In the genomic region with DNA sequence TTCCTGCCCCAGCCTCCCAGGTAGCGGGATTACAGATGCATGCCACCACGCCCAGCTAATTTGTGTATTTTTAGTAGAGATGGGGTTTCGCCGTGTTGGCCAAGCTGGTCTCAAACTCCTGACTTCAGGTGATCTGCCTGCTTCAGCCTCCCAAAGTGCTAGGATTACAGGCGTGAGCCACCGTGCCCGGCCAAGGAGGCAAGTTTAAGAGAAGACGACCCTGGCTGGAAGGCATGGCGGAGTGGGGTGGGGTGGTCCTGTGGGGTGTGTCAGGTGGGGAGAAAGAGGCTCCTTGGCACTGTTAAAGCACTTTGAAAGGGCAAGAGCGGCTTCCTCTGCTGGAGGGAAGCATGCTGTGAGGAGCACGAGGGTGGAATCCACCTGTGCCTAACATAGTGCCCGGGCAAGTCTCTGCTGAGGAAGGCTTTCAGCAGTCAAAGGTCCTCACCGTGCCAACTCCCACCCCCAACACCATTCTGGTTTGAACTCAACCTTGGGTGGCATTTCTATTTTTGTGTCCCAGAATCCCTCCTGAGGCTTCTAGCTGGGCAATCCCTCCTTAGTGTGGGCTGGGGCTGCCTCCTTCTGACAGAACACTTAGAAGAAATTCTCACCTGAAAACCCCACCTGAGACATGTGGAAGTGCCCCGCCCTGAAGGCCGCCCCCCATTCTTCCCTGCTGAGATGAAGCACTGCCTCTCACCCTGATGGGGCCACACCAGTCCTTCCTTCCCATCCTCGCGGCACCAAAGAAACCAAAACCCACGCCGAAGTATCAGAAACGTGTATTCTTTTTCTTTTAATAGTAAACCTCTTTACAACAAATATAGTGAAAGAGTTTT, we compare ENCODE assay signal across 16 cellular contexts. TPM values are rescaled to one million over a fixed set of nuclear protein-coding genes. Genes with fewer than 3 reads are reported as not detected.
A peak's percentile ranks its signal among the peaks of the same experiment; 100 is the strongest.
DNase-seq lines count a peak whose midpoint lies in the region; ATAC-seq, FAIRE-seq and TF ChIP-seq lines count a peak whose summit lies in the region.
"Had no signal": no experiment of that assay in that cellular context is flagged by ENCODE, and none has a peak within 500 bp of the region (broad histone marks: within the 10 kb centered on the region; RNA-seq: fewer than 3 reads in every experiment).

No MANE protein-coding gene starts in this region.

- peaks cover 1% of the 10 kb centered on the region for H3K4me1 Mint-ChIP-seq in brain
- H3K4me1 Mint-ChIP-seq in H9 = peaks cover 36 to 45% of the 10 kb centered on the region in 2 experiments
- peaks cover 9% of the 10 kb centered on the region for H3K4me1 Mint-ChIP-seq in activated CD4-positive, alpha-beta T cell treated with anti-CD3 and anti-CD28 coated beads for 36 hours

- no peaks in the 10 kb centered on the region for H3K79me1 ChIP-seq in H9 (ENCODE audit: insufficient read depth, low read depth, low read length, poor library complexity, severe bottlenecking)

- H3K27ac ChIP-seq in lower lobe of right lung (peak overlapping the region; percentile 13), temporal lobe (ENCODE audit: low read depth, low read length) (peak overlapping the region; percentile 17), H9 (ENCODE audit: insufficient read length, low read depth, low read length) (no peak overlapping the region)
- H3K27ac ChIP-seq: SJSA1 had no signal

- no peaks in the 10 kb centered on the region for H3K79me2 ChIP-seq in H9 (ENCODE audit: insufficient read depth, low read length)

- no peak overlapping the region for H3K4ac ChIP-seq in H9 (ENCODE audit: low read depth, low read length)

- H3K9me3 ChIP-seq in lower lobe of right lung = no peaks in the 10 kb centered on the region
- no peaks in the 10 kb centered on the region for H3K9me3 ChIP-seq in H9 (ENCODE audit: control insufficient read depth, low read depth, low read length)
- H3K9me3 ChIP-seq: SJSA1 had no signal

- POLR2A ChIA-PET in activated CD4-positive, alpha-beta T cell treated with anti-CD3 and anti-CD28 coated beads for 36 hours (lab: Charles Lee) = no interaction called here

- H2BK12ac ChIP-seq in H9 (ENCODE audit: insufficient read length, low read depth, low read length) = no peak overlapping the region

- intact Hi-C loops in lower lobe of right lung (cut with DNase I) = no loop called here
- intact Hi-C loops in activated CD4-positive, alpha-beta T cell treated with anti-CD3 and anti-CD28 coated beads for 36 hours (cut with DNase I, micrococcal nuclease) = no loop called here

- H3K4me3 ChIP-seq in lower lobe of right lung = no peak overlapping the region
- H3K4me3 ChIP-seq: dorsolateral prefrontal cortex, lung, SJSA1, skin epidermis had no signal

- TF ChIP-seq CTCF in brain (conservative IDR thresholded peaks at IDR 0.05) (no peak), lower lobe of right lung (IDR thresholded peaks at IDR 0.05) (no peak), H9 (conservative IDR thresholded peaks at IDR 0.05) (no peak)

- CTCF ChIA-PET in activated CD4-positive, alpha-beta T cell treated with anti-CD3 and anti-CD28 coated beads for 36 hours (lab: Charles Lee) = interaction anchor here (1.9 kb wide), 1 partner anchor 78 kb away, joined by 4 read pairs; no protein-coding TSS in a partner anchor

- H4K5ac ChIP-seq in H9 (ENCODE audit: insufficient read length, low read depth, low read length) = no peak overlapping the region

- H3K14ac ChIP-seq in H9 (ENCODE audit: insufficient read depth, low read length) = no peak overlapping the region

- no peak overlapping the region for H3K4me3 Mint-ChIP-seq in brain
- no peak overlapping the region; a peak in 1 of 5 replicates for H3K4me3 Mint-ChIP-seq in H9
- H3K4me3 Mint-ChIP-seq in activated CD4-positive, alpha-beta T cell treated with anti-CD3 and anti-CD28 coated beads for 36 hours = no peak overlapping the region
- H3K4me3 Mint-ChIP-seq: activated CD4-positive, alpha-beta T cell treated with anti-CD3 and anti-CD28 coated beads, Interleukin-2, amount 10 ng/mL, durations not matched to agents 24 days and 14 days had no signal

- no peak overlapping the region for H3K18ac ChIP-seq in H9 (ENCODE audit: insufficient read length, low read depth, low read length)

- H4K91ac ChIP-seq in H9 (ENCODE audit: insufficient read length, low read depth, low read length) = no peak overlapping the region

- H3K27me3 ChIP-seq in lower lobe of right lung (ENCODE audit: low read depth) (no peaks in the 10 kb centered on the region), H9 (ENCODE audit: insufficient read depth, low read length) (no peaks in the 10 kb centered on the region; the same call in 1 of the 2 replicates)
- H3K27me3 ChIP-seq: dorsolateral prefrontal cortex, SJSA1 had no signal

- no peak for FAIRE-seq in GM12892 (lab: Jason Lieb, UNC)

- H2BK20ac ChIP-seq in H9 (ENCODE audit: low read depth, low read length, poor library complexity, severe bottlenecking) = no peak overlapping the region

- H3K4me2 ChIP-seq in H9 (ENCODE audit: insufficient read depth, insufficient read length, low read length) = no peak overlapping the region

- no peak overlapping the region for H3K23ac ChIP-seq in H9 (ENCODE audit: insufficient read length, low read depth, low read length)

- H2AFZ ChIP-seq in H9 (ENCODE audit: low read length) = no peak overlapping the region

- H4K20me1 ChIP-seq in H9 (ENCODE audit: control insufficient read depth, insufficient read depth, insufficient read length) = no peaks in the 10 kb centered on the region

- H3K56ac ChIP-seq in H9 (ENCODE audit: insufficient read length, low read depth, low read length) = no peak overlapping the region

- H3K36me3 ChIP-seq in lower lobe of right lung = peaks cover 36% of the 10 kb centered on the region

- H2AK5ac ChIP-seq in H9 (ENCODE audit: insufficient read length, low read length) = no peak overlapping the region

- peaks cover 15% of the 10 kb centered on the region for H3K36me3 Mint-ChIP-seq in brain
- H3K36me3 Mint-ChIP-seq in H9 (ENCODE audit: insufficient read depth in 1 of 3, low read depth in 3 of 3) = peaks cover 0 to 2% (median 1%) of the 10 kb centered on the region in 3 experiments; a peak in 4 of 7 replicates
- H3K36me3 Mint-ChIP-seq in activated CD4-positive, alpha-beta T cell treated with anti-CD3 and anti-CD28 coated beads for 36 hours (ENCODE audit: low read depth) = peaks cover 10% of the 10 kb centered on the region

- no peak overlapping the region for H2BK5ac ChIP-seq in H9 (ENCODE audit: insufficient read length, low read length)

- H3K4me1 ChIP-seq in lower lobe of right lung (peaks cover 27% of the 10 kb centered on the region), H9 (ENCODE audit: insufficient read depth, low read length) (peaks cover 2% of the 10 kb centered on the region; the same call in 1 of the 2 replicates)

- H3T11ph ChIP-seq in H9 (ENCODE audit: low read length) = no peak overlapping the region

- H3K27ac Mint-ChIP-seq in brain (peak overlapping the region in 3 of 5 experiments; percentile 3 to 40 (median 25)), H9 (peak overlapping the region in 1 of 3 experiments; percentile 29; a peak in 1 of 7 replicates)
- H3K27ac Mint-ChIP-seq in activated CD4-positive, alpha-beta T cell treated with anti-CD3 and anti-CD28 coated beads for 36 hours = no peak overlapping the region
- H3K27ac Mint-ChIP-seq: activated CD4-positive, alpha-beta T cell treated with anti-CD3 and anti-CD28 coated beads, Interleukin-2, amount 10 ng/mL, durations not matched to agents 24 days and 14 days had no signal

- ATAC-seq in lower lobe of right lung = no peak
- no peak for ATAC-seq in activated CD4-positive, alpha-beta T cell treated with anti-CD3 and anti-CD28 coated beads for 36 hours

- WGBS in H9 (ENCODE audit: extremely low coverage, insufficient read length, low lambda C conversion rate) = no CpG with 5 or more reads among the region's 20 CpGs

- H3K9me3 Mint-ChIP-seq in brain = no peaks in the 10 kb centered on the region
- no peaks in the 10 kb centered on the region for H3K9me3 Mint-ChIP-seq in H9
- no peaks in the 10 kb centered on the region for H3K9me3 Mint-ChIP-seq in activated CD4-positive, alpha-beta T cell treated with anti-CD3 and anti-CD28 coated beads for 36 hours (ENCODE audit: low read depth)
- H3K9me3 Mint-ChIP-seq: activated CD4-positive, alpha-beta T cell treated with anti-CD3 and anti-CD28 coated beads, Interleukin-2, amount 10 ng/mL, durations not matched to agents 24 days and 14 days had no signal

- H3K23me2 ChIP-seq in H9 (ENCODE audit: insufficient read length, low read depth, low read length, poor library complexity, severe bottlenecking) = no peaks in the 10 kb centered on the region

- H4K8ac ChIP-seq in H9 (replicated peaks; ENCODE audit: insufficient read length, low read depth, low read length) = no peak overlapping the region

- H2BK120ac ChIP-seq in H9 (ENCODE audit: low read depth, low read length, poor library complexity, severe bottlenecking) = no peak overlapping the region

- H2BK15ac ChIP-seq in H9 (ENCODE audit: low read depth, low read length) = no peak overlapping the region

- TF ChIP-seq POLR2A in GM12892 (IDR thresholded peaks at IDR 0.05; ENCODE audit: low read depth, low read length) = no peak

- peak; percentile 18 for DNase-seq in D341Med (ENCODE audit: low spot score)
- no peak for DNase-seq in lower lobe of right lung
- no peak for DNase-seq in NCI-H1417 (lab: John Stamatoyannopoulos, UW)
- no peak for DNase-seq in GM12892 (ENCODE audit: insufficient read length)
- DNase-seq in H9 = no peak
- no peak for DNase-seq in activated CD4-positive, alpha-beta T cell treated with anti-CD3 and anti-CD28 coated beads for 36 hours
- DNase-seq: activated CD4-positive, alpha-beta T cell treated with anti-CD3 and anti-CD28 coated beads, Interleukin-2, amount 10 ng/mL, durations not matched to agents 24 days and 14 days; dorsolateral prefrontal cortex; Karpas-422; nucleus accumbens; stimulated activated naive CD4-positive, alpha-beta T cell treated with Interleukin-2 at 50 U/mL for 16 hours had no signal

- H3K9ac ChIP-seq in H9 (ENCODE audit: extremely low read depth, insufficient read length, low read length) = no peak overlapping the region

- no peaks in the 10 kb centered on the region for H3K27me3 Mint-ChIP-seq in brain
- H3K27me3 Mint-ChIP-seq in H9 (ENCODE audit: low read depth) = peaks cover under 1% of the 10 kb centered on the region; the same call in 1 of the 2 replicates
- H3K27me3 Mint-ChIP-seq in activated CD4-positive, alpha-beta T cell treated with anti-CD3 and anti-CD28 coated beads for 36 hours = no peaks in the 10 kb centered on the region
- H3K27me3 Mint-ChIP-seq: activated CD4-positive, alpha-beta T cell treated with anti-CD3 and anti-CD28 coated beads, Interleukin-2, amount 10 ng/mL, durations not matched to agents 24 days and 14 days had no signal

RNA-seq across cellular contexts. Expression of a gene that starts 37.4 kb away (rescaled TPM):
- 22.7 TPM for polyA plus RNA-seq in brain (ENCODE audit: insufficient read depth, low read depth, low replicate concordance)
- total RNA-seq in lower lobe of right lung = 51.0 TPM
- total RNA-seq in temporal lobe = 6.9 TPM
- polyA plus RNA-seq in GM12892 (2012; ENCODE audit: missing spikeins) = 14.6 TPM
- total RNA-seq in H9 (2021) = 18.7 and 20.8 TPM in 2 replicates
- 10 to 100 TPM; 32.1 to 33.6 TPM for total RNA-seq in activated CD4-positive, alpha-beta T cell treated with anti-CD3 and anti-CD28 coated beads for 36 hours
